ENCODE assay signal across 21 cellular contexts in genomic region chr1:30618335-30618747, GRCh38.
DNase-seq lines count a peak whose midpoint lies in the region; ATAC-seq, FAIRE-seq and TF ChIP-seq lines count a peak whose summit lies in the region.
"Had no signal": no experiment of that assay in that cellular context is flagged by ENCODE, and none has a peak within 500 bp of the region (broad histone marks: within the 10 kb centered on the region; RNA-seq: fewer than 3 reads in every experiment).

No MANE protein-coding gene starts in this region.

- peak; percentile 63 for ATAC-seq in stimulated activated naive CD8-positive, alpha-beta T cell treated with anti-CD3 and anti-CD28 coated beads, Interleukin-15, Interleukin-2, amounts not matched to agents 100 U/mL and 50 U/mL, for 24 hours
- ATAC-seq in stimulated activated naive CD8-positive, alpha-beta T cell treated with anti-CD3 and anti-CD28 coated beads, Interleukin-15, amount 100 ng/mL, for 72 hours, result no peak
- no peak for ATAC-seq in left colon
- ATAC-seq: left ventricle myocardium superior, Right ventricle myocardium inferior had no signal

- intact Hi-C loops in left colon (cut with DNase I, micrococcal nuclease), result no loop called here

- no peak for DNase-seq in stimulated activated naive CD8-positive, alpha-beta T cell treated with anti-CD3 and anti-CD28 coated beads, Interleukin-15, Interleukin-2, amounts not matched to agents 100 U/mL and 50 U/mL, for 24 hours
- no peak for DNase-seq in stimulated activated naive CD8-positive, alpha-beta T cell treated with anti-CD3 and anti-CD28 coated beads, Interleukin-15, amount 100 ng/mL, for 72 hours
- DNase-seq in NCI-H226 (peak; percentile 36), fibroblast of the aortic adventitia (ENCODE audit: low read depth) (peak; percentile 13), urothelium cell line (ENCODE audit: low spot score) (peak; percentile 64), NCI-H2227 (lab: John Stamatoyannopoulos, UW; ENCODE audit: unreplicated experiment) (no peak), left colon (no peak), GDM1 (lab: John Stamatoyannopoulos, UW) (no peak)
- DNase-seq: activated CD4-positive, CD25-positive, alpha-beta regulatory T cell; central memory CD4-positive, alpha-beta T cell; left ventricle myocardium superior; MV-4-11; NCI-H2029; NCI-H748 treated with DMSO at 0.1 percent for 48 hours; pancreas had no signal

- TF ChIP-seq CTCF in fibroblast of the aortic adventitia (IDR thresholded peaks at IDR 0.05; ENCODE audit: insufficient read depth, low read length), result no peak

- peaks cover 40% of the 10 kb centered on the region for H3K27me3 Mint-ChIP-seq in stimulated activated naive CD8-positive, alpha-beta T cell treated with anti-CD3 and anti-CD28 coated beads, Interleukin-15, amount 100 ng/mL, for 72 hours

- FAIRE-seq in urothelium cell line (lab: Jason Lieb, UNC), result peak; percentile 66
- FAIRE-seq: D721Med, pancreas had no signal

- peaks cover 11 to 19% of the 10 kb centered on the region in 2 donors for H3K9me3 Mint-ChIP-seq in stimulated activated naive CD8-positive, alpha-beta T cell treated with anti-CD3 and anti-CD28 coated beads, Interleukin-15, amount 100 ng/mL, for 72 hours

- no peak overlapping the region for H3K4me3 ChIP-seq in fibroblast of the aortic adventitia (ENCODE audit: low read depth, low read length)
- H3K4me3 ChIP-seq: pancreas, tibial artery had no signal

- H3K27ac Mint-ChIP-seq in stimulated activated naive CD8-positive, alpha-beta T cell treated with anti-CD3 and anti-CD28 coated beads, Interleukin-15, amount 100 ng/mL, for 72 hours, result no peak overlapping the region
- H3K27ac Mint-ChIP-seq: activated naive CD8-positive, alpha-beta T cell; B cell; T-helper 1 cell treated with Interleukin-12 subunit alpha and Interleukin-12 subunit beta and Interleukin-4 antibody, amounts not matched to agents 30 μg/mL and 1 μg/mL, for 36 hours had no signal

- H3K4me1 Mint-ChIP-seq in stimulated activated naive CD8-positive, alpha-beta T cell treated with anti-CD3 and anti-CD28 coated beads, Interleukin-15, amount 100 ng/mL, for 72 hours, result peaks cover 6% of the 10 kb centered on the region
- H3K4me1 Mint-ChIP-seq: B cell had no signal

- H3K4me3 Mint-ChIP-seq in stimulated activated naive CD8-positive, alpha-beta T cell treated with anti-CD3 and anti-CD28 coated beads, Interleukin-15, amount 100 ng/mL, for 72 hours, result no peak overlapping the region
- H3K4me3 Mint-ChIP-seq: activated naive CD8-positive, alpha-beta T cell; B cell; T-helper 1 cell treated with Interleukin-12 subunit alpha and Interleukin-12 subunit beta and Interleukin-4 antibody, amounts not matched to agents 30 μg/mL and 1 μg/mL, for 36 hours had no signal

Comparison
In these comparisons a context has a peak if more than half of its experiments do, and no peak if none do; other contexts are left out.
1. DNase-seq: peak in NCI-H226 (single experiment), fibroblast of the aortic adventitia (single experiment) and urothelium cell line (single experiment); none in stimulated activated naive CD8-positive, alpha-beta T cell treated with anti-CD3 and anti-CD28 coated beads, Interleukin-15, Interleukin-2, amounts not matched to agents 100 U/mL and 50 U/mL, for 24 hours (single experiment), stimulated activated naive CD8-positive, alpha-beta T cell treated with anti-CD3 and anti-CD28 coated beads, Interleukin-15, amount 100 ng/mL, for 72 hours (0 of 2), NCI-H2227 (single experiment), left colon (0 of 2) and GDM1 (single experiment).